In genomic region chr16:11249233-11250061, GRCh38 we compare ENCODE assay signal across 17 cellular contexts. TPM values are rescaled to one million over a fixed set of nuclear protein-coding genes. Genes with fewer than 3 reads are reported as not detected.
DNase-seq lines count a peak whose midpoint lies in the region; ATAC-seq and TF ChIP-seq lines count a peak whose summit lies in the region.
"Had no signal": no experiment of that assay in that cellular context is flagged by ENCODE, and none has a peak within 500 bp of the region (broad histone marks: within the 10 kb centered on the region; RNA-seq: fewer than 3 reads in every experiment).

No MANE protein-coding gene starts in this region.

- no peaks in the 10 kb centered on the region for H3K36me3 ChIP-seq in Karpas-422 (ENCODE audit: insufficient read depth, low read length)
- H3K36me3 ChIP-seq: cardiac muscle cell, SJCRH30, transverse colon had no signal

- H3K9me3 Mint-ChIP-seq in T-helper 1 cell treated with Interleukin-12 subunit alpha and Interleukin-12 subunit beta and Interleukin-4 antibody, amounts not matched to agents 30 μg/mL and 1 μg/mL, for 36 hours: no peaks in the 10 kb centered on the region

- H3K4me1 Mint-ChIP-seq in T-helper 1 cell treated with Interleukin-12 subunit alpha and Interleukin-12 subunit beta and Interleukin-4 antibody, amounts not matched to agents 30 μg/mL and 1 μg/mL, for 36 hours (ENCODE audit: low read depth): peaks cover 58% of the 10 kb centered on the region

- H3K4me3 Mint-ChIP-seq in T-helper 1 cell treated with Interleukin-12 subunit alpha and Interleukin-12 subunit beta and Interleukin-4 antibody, amounts not matched to agents 30 μg/mL and 1 μg/mL, for 36 hours: no peak overlapping the region

- peaks cover 50% of the 10 kb centered on the region for H3K36me3 Mint-ChIP-seq in T-helper 1 cell treated with Interleukin-12 subunit alpha and Interleukin-12 subunit beta and Interleukin-4 antibody, amounts not matched to agents 30 μg/mL and 1 μg/mL, for 36 hours (ENCODE audit: low read depth)

- no peak overlapping the region for H3K27ac ChIP-seq in Karpas-422 (ENCODE audit: low read length)
- H3K27ac ChIP-seq: cardiac muscle cell, SJCRH30, transverse colon had no signal

- no peak for TF ChIP-seq CTCF in fibroblast of villous mesenchyme (IDR thresholded peaks at IDR 0.05; ENCODE audit: insufficient read depth, low read depth, low read length)

- H3K4me3 ChIP-seq in Karpas-422 (ENCODE audit: low read length) (no peak overlapping the region), fibroblast of villous mesenchyme (ENCODE audit: low read depth, low read length) (no peak overlapping the region)
- H3K4me3 ChIP-seq: cardiac muscle cell, mucosa of descending colon, SJCRH30, transverse colon had no signal

- no peaks in the 10 kb centered on the region for H3K9me3 ChIP-seq in Karpas-422 (ENCODE audit: low read length)
- H3K9me3 ChIP-seq: mucosa of descending colon, SJCRH30, transverse colon had no signal

- peak overlapping the region; percentile 42 for H3K4me2 ChIP-seq in Karpas-422 (ENCODE audit: low read depth, low read length, poor library complexity, severe bottlenecking)

- DNase-seq in T-helper 1 cell (no peak), Karpas-422 (no peak), fibroblast of villous mesenchyme (ENCODE audit: low read depth) (peak; percentile 26), hypothalamus (lab: John Stamatoyannopoulos, UW) (no peak)
- DNase-seq: 8988T; activated effector memory CD4-positive, alpha-beta T cell treated with Interleukin-2 at 50 U/mL for 16 hours; GDM1; glutamatergic neuron; SJCRH30; transverse colon had no signal

- peak overlapping the region; percentile 60 for H3K27ac Mint-ChIP-seq in T-helper 1 cell treated with Interleukin-12 subunit alpha and Interleukin-12 subunit beta and Interleukin-4 antibody, amounts not matched to agents 30 μg/mL and 1 μg/mL, for 36 hours

- peaks cover 52% of the 10 kb centered on the region for H3K4me1 ChIP-seq in Karpas-422 (ENCODE audit: low read length)
- H3K4me1 ChIP-seq: SJCRH30 had no signal

- H3K79me2 ChIP-seq in Karpas-422 (ENCODE audit: low read length): no peaks in the 10 kb centered on the region

- H3K9me2 ChIP-seq in Karpas-422 (replicated peaks; ENCODE audit: insufficient read depth, low read length): no peaks in the 10 kb centered on the region

- H2AFZ ChIP-seq in Karpas-422 (ENCODE audit: low read length): no peak overlapping the region

- no peaks in the 10 kb centered on the region for H3K27me3 ChIP-seq in Karpas-422 (ENCODE audit: low read length)
- H3K27me3 ChIP-seq: cardiac muscle cell, SJCRH30, transverse colon had no signal

- H4K20me1 ChIP-seq in Karpas-422 (ENCODE audit: insufficient read depth, low read depth, low read length): peaks cover 8% of the 10 kb centered on the region; the same call in 1 of the 2 replicates

- no peak for ATAC-seq in HG03521 (IDR thresholded peaks at IDR 0.05; ENCODE audit: unreplicated experiment)

- no peak overlapping the region for H3K9ac ChIP-seq in Karpas-422 (ENCODE audit: low read length)

- H3K27me3 Mint-ChIP-seq in T-helper 1 cell treated with Interleukin-12 subunit alpha and Interleukin-12 subunit beta and Interleukin-4 antibody, amounts not matched to agents 30 μg/mL and 1 μg/mL, for 36 hours (ENCODE audit: low read depth): no peaks in the 10 kb centered on the region

RNA-seq across cellular contexts. Expression of gene SOCS1, which starts 6.6 kb away (rescaled TPM):
- total RNA-seq in Karpas-422 (2014; rRNA removed; shearing (Covaris generic); ENCODE audit: low replicate concordance): 2.9 and 8.1 TPM in 2 replicates
- 18.4 and 29.4 TPM in 2 replicates for total RNA-seq in fibroblast of villous mesenchyme

RNA-seq across cellular contexts. Expression of gene TNP2, which starts 19.7 kb away (rescaled TPM):
- total RNA-seq in Karpas-422 (2014; rRNA removed; shearing (Covaris generic); ENCODE audit: low replicate concordance): not detected in 2 replicates
- total RNA-seq in fibroblast of villous mesenchyme: not detected in 2 replicates
- total RNA-seq: cardiac muscle cell, kidney epithelial cell, MCF 10A, mucosa of descending colon, posterior vena cava, SJCRH30, transverse colon had no signal

RNA-seq across cellular contexts. Expression of gene PRM3, which starts 24.0 kb away (rescaled TPM):
- total RNA-seq in Karpas-422 (2014; rRNA removed; shearing (Covaris generic); ENCODE audit: low replicate concordance): not detected in 2 replicates
- not detected in 2 replicates for total RNA-seq in fibroblast of villous mesenchyme
- total RNA-seq: cardiac muscle cell, kidney epithelial cell, MCF 10A, mucosa of descending colon, posterior vena cava, SJCRH30, transverse colon had no signal

RNA-seq across cellular contexts. Expression of gene PRM2, which starts 26.8 kb away (rescaled TPM):
- total RNA-seq in Karpas-422 (2014; rRNA removed; shearing (Covaris generic); ENCODE audit: low replicate concordance): not detected in 2 replicates
- not detected in 2 replicates for total RNA-seq in fibroblast of villous mesenchyme
- total RNA-seq: kidney epithelial cell, MCF 10A, mucosa of descending colon, posterior vena cava, SJCRH30, transverse colon had no signal

RNA-seq across cellular contexts. Expression of gene PRM1, which starts 31.7 kb away (rescaled TPM):
- total RNA-seq in Karpas-422 (2014; rRNA removed; shearing (Covaris generic); ENCODE audit: low replicate concordance): not detected in 2 replicates
- total RNA-seq in fibroblast of villous mesenchyme: not detected in 2 replicates
- total RNA-seq: cardiac muscle cell, kidney epithelial cell, MCF 10A, mucosa of descending colon, posterior vena cava, SJCRH30, transverse colon had no signal
